Comparison of ENCODE assay signal across 8 cellular contexts in the genomic region with DNA sequence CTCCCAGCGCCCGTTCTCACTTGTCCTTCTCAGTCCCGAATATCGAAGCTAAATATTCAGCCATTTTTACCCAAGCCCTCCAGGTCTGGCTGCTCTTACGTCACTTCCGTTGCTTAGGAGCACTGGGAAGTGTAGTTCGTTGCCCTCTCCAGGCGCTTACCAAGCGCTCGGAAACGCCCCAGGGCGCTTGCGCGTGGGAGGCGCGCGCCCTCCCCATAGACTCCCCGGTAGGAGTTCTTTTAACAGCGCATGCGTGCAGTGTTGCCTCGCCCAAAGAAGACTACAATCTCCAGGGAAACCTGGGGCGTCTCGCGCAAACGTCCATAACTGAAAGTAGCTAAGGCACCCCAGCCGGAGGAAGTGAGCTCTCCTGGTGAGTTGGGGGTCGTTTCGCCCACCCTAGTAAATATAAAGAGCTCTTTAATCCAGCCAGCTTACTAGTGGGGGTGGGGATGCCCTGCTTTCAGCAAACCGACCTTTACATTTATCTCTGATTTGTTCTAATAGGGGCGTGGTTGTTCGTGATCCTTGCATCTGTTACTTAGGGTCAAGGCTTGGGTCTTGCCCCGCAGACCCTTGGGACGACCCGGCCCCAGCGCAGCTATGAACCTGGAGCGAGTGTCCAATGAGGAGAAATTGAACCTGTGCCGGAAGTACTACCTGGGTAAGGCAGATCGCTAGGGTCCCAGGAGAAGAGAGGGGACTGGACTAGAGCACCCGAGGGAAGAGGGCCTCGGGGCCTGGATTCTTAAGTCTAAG. TPM values are rescaled to one million over a fixed set of nuclear protein-coding genes. Genes with fewer than 3 reads are reported as not detected.
DNase-seq lines count a peak whose midpoint lies in the region; ATAC-seq and TF ChIP-seq lines count a peak whose summit lies in the region.

A gene with protein sequence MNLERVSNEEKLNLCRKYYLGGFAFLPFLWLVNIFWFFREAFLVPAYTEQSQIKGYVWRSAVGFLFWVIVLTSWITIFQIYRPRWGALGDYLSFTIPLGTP (plus strand): TSS at position 324 of the 759 bp plus-strand sequence. CDS start 280 bp downstream, at position 604.
U2AF1L4 (minus strand) TSS at position 91 of the 759 bp plus-strand sequence; CDS start at position 64, 27 bp downstream.

- peak within 1 kb of the TSS; percentile 97 for H3K4me3 Mint-ChIP-seq in neural crest cell

- peak in 1 of 4 donors; percentile 6 for TF ChIP-seq POLR2A in stomach (IDR thresholded peaks at IDR 0.05)

- peaks cover 0 to 11% (median 8%) of the 10 kb centered on the region in 4 donors for H3K36me3 ChIP-seq in stomach

- in situ Hi-C loops in G401 (cut with HindIII; ENCODE audit: low sequenced_read_pairs) = no loop called here
- in situ Hi-C loops in SK-MEL-5 (cut with HindIII; ENCODE audit: low pct_unique_long_range_greater_than_20kb, low sequenced_read_pairs) = no loop called here

- H3K4me3 ChIP-seq in stomach = peak within 1 kb of the TSS; percentile 82 to 96 (median 87)

- H3K9me3 ChIP-seq in stomach = no peaks in the 10 kb centered on the region

- POLR2A ChIA-PET in HEK293T (lab: Yijun Ruan, JAX) = interaction anchor here (0.8 to 2.4 kb wide), 13 partner anchors 11 to 186 kb away, joined by 3 to 18 read pairs (median 3); partner anchors contain the start of genes HAUS5, HSPB6 and PROSER3

- H3K27me3 Mint-ChIP-seq in neural crest cell (ENCODE audit: low read depth) = peaks cover 3% of the 10 kb centered on the region

- WGBS in stomach, 5 donors = 0 to 1% (median 1%) methylated on average over 31 to 40 of the region's 40 CpGs

- CTCF ChIA-PET in HEK293T (lab: Yijun Ruan, JAX) = interaction anchor here (0.6 to 0.7 kb wide), 2 partner anchors 51 to 186 kb away, joined by 3 read pairs; no protein-coding TSS in a partner anchor

- peak within 1 kb of the TSS; percentile 100 for H3K27ac Mint-ChIP-seq in neural crest cell (ENCODE audit: unreplicated experiment)

- TF ChIP-seq EP300 in stomach (IDR thresholded peaks at IDR 0.05) = no peak

- H3K9me3 Mint-ChIP-seq in neural crest cell = no peaks in the 10 kb centered on the region

- intact Hi-C loops in stomach (cut with DNase I; ENCODE audit: low total_unique reads) = no loop called here

- peaks cover 54% of the 10 kb centered on the region for H3K4me1 Mint-ChIP-seq in neural crest cell

- TF ChIP-seq CTCF in foreskin keratinocyte (conservative IDR thresholded peaks at IDR 0.05) (no peak), neural crest cell (conservative IDR thresholded peaks at IDR 0.05) (no peak), stomach (IDR thresholded peaks at IDR 0.05) (peak in 1 of 7 experiments; percentile 19)

- no peaks in the 10 kb centered on the region for H3K4me1 ChIP-seq in foreskin keratinocyte
- H3K4me1 ChIP-seq in stomach = peaks cover 40 to 77% (median 58%) of the 10 kb centered on the region in 4 donors

- H3K36me3 Mint-ChIP-seq in neural crest cell (ENCODE audit: low read depth) = peaks cover 2% of the 10 kb centered on the region

- DNase-seq in G401 (ENCODE audit: low spot score) (peak; percentile 100), HEK293T (ENCODE audit: extremely low spot score) (peak; percentile 90), NAMALWA (ENCODE audit: low spot score) (peak; percentile 99), SK-MEL-5 (ENCODE audit: low read depth, low spot score) (peak; percentile 98), foreskin keratinocyte (peak; percentile 95 to 97), neural crest cell (ENCODE audit: low read depth, low spot score) (peak; percentile 85), stomach (peak; percentile 98)
- peak; percentile 80 to 92 (median 84) for DNase-seq in activated naive CD4-positive, alpha-beta T cell (lab: John Stamatoyannopoulos, UW)

- no peaks in the 10 kb centered on the region for H3K27me3 ChIP-seq in foreskin keratinocyte
- H3K27me3 ChIP-seq in stomach = no peaks in the 10 kb centered on the region

- ATAC-seq in foreskin keratinocyte = peak; percentile 68

- peak within 1 kb of the TSS; percentile 86 for H3K27ac ChIP-seq in foreskin keratinocyte
- peak within 1 kb of the TSS; percentile 95 to 100 (median 100) for H3K27ac ChIP-seq in stomach

TF ChIP-seq in HEK293T, 16 proteins besides CTCF, POLR2A, EP300 and RAD21:
- no peak for TF ChIP-seq ELF4 (IDR thresholded peaks at IDR 0.05)
- no peak for TF ChIP-seq FOXK2 (IDR thresholded peaks at IDR 0.05)
- TF ChIP-seq FOXA1 (IDR thresholded peaks at IDR 0.05) = no peak
- TF ChIP-seq NFRKB (IDR thresholded peaks at IDR 0.05) = no peak
- TF ChIP-seq CTBP1 (IDR thresholded peaks at IDR 0.05; ENCODE audit: borderline replicate concordance) = no peak
- TF ChIP-seq LEF1 (IDR thresholded peaks at IDR 0.05; ENCODE audit: borderline replicate concordance) = no peak
- no peak for TF ChIP-seq ARNT (IDR thresholded peaks at IDR 0.05)

RNA-seq across cellular contexts. Expression of the first gene that starts in this region (rescaled TPM):
- 63.1 and 65.0 TPM in 2 replicates for total RNA-seq in G401 (2014; rRNA removed; shearing (Covaris generic))
- total RNA-seq in SK-MEL-5 (2014; rRNA removed; shearing (Covaris generic)) = 51.5 and 56.0 TPM in 2 replicates
- polyA plus RNA-seq in SK-MEL-5 (2015; cell fraction: cytosol; rRNA removed) = 28.8 and 51.1 TPM in 2 replicates
- 4.0 and 32.4 TPM in 2 replicates for polyA plus RNA-seq in SK-MEL-5 (2015; cell fraction: nucleus; rRNA removed)
- total RNA-seq in foreskin keratinocyte (63.7 and 75.8 TPM in 2 replicates), neural crest cell (67.3 and 69.2 TPM in 2 replicates), stomach (10 to 100 TPM in 3 of 5 donors, 1 to 10 TPM in 1, not detected in 1; 9.3 to 58.0 (median 32.2) TPM)
- polyA plus RNA-seq in foreskin keratinocyte (118 and 136 TPM in 2 replicates), stomach (100 to 1,000 TPM in 1 of 3 donors, 10 to 100 TPM in 2; 49.2 to 101 (median 51.0) TPM)

RNA-seq across cellular contexts. Expression of gene U2AF1L4, which starts in this region (rescaled TPM):
- total RNA-seq in G401 (2014; rRNA removed; shearing (Covaris generic)) = 6.3 and 44.4 TPM in 2 replicates
- 6.0 and 6.9 TPM in 2 replicates for total RNA-seq in SK-MEL-5 (2014; rRNA removed; shearing (Covaris generic))
- 7.5 and 8.8 TPM in 2 replicates for polyA plus RNA-seq in SK-MEL-5 (2015; cell fraction: cytosol; rRNA removed)
- polyA plus RNA-seq in SK-MEL-5 (2015; cell fraction: nucleus; rRNA removed) = 47.6 and 70.0 TPM in 2 replicates
- total RNA-seq in foreskin keratinocyte = 10.4 and 12.7 TPM in 2 replicates
- polyA plus RNA-seq in foreskin keratinocyte = 15.1 and 18.4 TPM in 2 replicates
- 19.4 and 21.6 TPM in 2 replicates for total RNA-seq in neural crest cell
- 10 to 100 TPM; 11.4 to 98.0 (median 57.1) TPM for total RNA-seq in stomach
- polyA plus RNA-seq in stomach = 10 to 100 TPM; 27.6 to 53.0 (median 44.8) TPM

Comparison
In these comparisons a context has a peak if more than half of its experiments do, and no peak if none do; other contexts are left out.
1. Peak in every context shown above with its lines: DNase-seq, ATAC-seq, H3K4me3 ChIP-seq and H3K27ac ChIP-seq.